ENCODE assay signal across 15 cellular contexts in the genomic region with DNA sequence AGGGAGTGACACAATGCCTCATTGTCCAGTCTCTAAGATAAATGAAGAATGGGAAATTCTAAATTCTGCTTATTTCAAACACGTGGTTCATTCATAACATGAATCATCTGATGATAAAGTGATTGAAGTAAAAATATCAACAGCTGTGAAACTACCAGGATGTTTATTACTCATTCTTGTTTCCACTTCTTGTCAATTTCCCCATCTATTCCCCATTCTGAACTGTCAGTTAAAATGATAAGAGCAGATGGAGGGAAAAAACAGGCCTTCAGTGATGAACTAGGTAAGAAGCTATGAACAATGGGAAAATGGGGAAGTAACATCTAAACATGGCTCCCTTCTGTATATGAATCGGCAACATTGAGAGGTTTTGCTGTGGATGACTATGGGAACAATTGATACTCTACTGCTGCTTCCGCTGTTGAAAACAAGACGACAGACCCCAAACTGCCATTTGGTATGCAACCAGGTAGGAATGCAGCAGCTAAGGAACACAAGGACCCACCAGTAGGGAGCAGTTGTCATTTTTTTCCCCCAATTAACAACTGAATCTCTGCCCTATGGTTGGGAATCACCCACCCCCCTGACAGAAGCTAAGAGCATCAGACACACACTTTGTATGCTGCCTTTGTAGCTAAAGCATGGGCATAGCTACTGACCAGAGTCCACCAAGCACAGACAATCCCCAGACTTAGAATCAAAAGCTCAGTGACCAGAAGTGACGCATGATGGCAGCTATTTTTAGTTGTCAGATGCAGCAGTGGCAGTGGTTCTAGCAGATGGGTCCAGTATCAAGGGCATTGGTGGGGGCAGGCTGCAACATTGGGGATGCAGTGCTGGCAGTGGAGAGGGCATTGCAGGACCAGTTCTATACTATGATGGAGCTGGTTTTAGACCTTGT. TPM values are rescaled to one million over a fixed set of nuclear protein-coding genes. Genes with fewer than 3 reads are reported as not detected.
A peak's percentile ranks its signal among the peaks of the same experiment; 100 is the strongest.
DNase-seq lines count a peak whose midpoint lies in the region; ATAC-seq and TF ChIP-seq lines count a peak whose summit lies in the region.
"Had no signal": no experiment of that assay in that cellular context is flagged by ENCODE, and none has a peak within 500 bp of the region (broad histone marks: within the 10 kb centered on the region; RNA-seq: fewer than 3 reads in every experiment).

No MANE protein-coding gene starts in this region.

- peak; percentile 27 for DNase-seq in GM23338 (ENCODE audit: low spot score)
- DNase-seq in epithelial cell of esophagus (ENCODE audit: low read depth), result peak; percentile 16
- peak; percentile 31 for DNase-seq in mesendoderm
- no peak for DNase-seq in AG08395 (ENCODE audit: low spot score)
- no peak for DNase-seq in T-helper 17 cell
- no peak for DNase-seq in activated gamma-delta T cell treated with Interleukin-2 at 50 U/mL for 16 hours
- no peak for DNase-seq in GM13976 (ENCODE audit: low spot score)
- DNase-seq: activated CD8-positive, alpha-beta T cell treated with anti-CD3 and anti-CD28 coated beads, Interleukin-2, amount 10 ng/mL, durations not matched to agents 7 days and 5 days; activated effector memory CD4-positive, alpha-beta T cell treated with anti-CD3 and anti-CD28 coated beads, Interleukin-2, amount 50 U/mL, for 16 hours; DMS153; SJCRH30; stimulated activated naive CD4-positive, alpha-beta T cell had no signal

- H3K27ac Mint-ChIP-seq in GM23338 (no peak overlapping the region), T-helper 17 cell (no peak overlapping the region)
- H3K27ac Mint-ChIP-seq: activated CD8-positive, alpha-beta T cell treated with anti-CD3 and anti-CD28 coated beads, Interleukin-2, amount 10 ng/mL, durations not matched to agents 7 days and 5 days had no signal

- H2AFZ ChIP-seq in GM23338, result peak overlapping the region; percentile 19; the same call in 1 of the 2 replicates
- H2AFZ ChIP-seq in OCI-LY3 (ENCODE audit: low read depth, low read length), result peak overlapping the region; percentile 91

- TF ChIP-seq CTCF in GM23338 (conservative IDR thresholded peaks at IDR 0.05; ENCODE audit: low read depth in 2 of 2), result no peak
- no peak for TF ChIP-seq CTCF in OCI-LY3 (IDR thresholded peaks at IDR 0.05; ENCODE audit: low read depth, low read length)
- TF ChIP-seq CTCF in epithelial cell of esophagus (IDR thresholded peaks at IDR 0.05; ENCODE audit: insufficient read depth, low read depth, low read length, missing control alignments), result no peak
- no peak for TF ChIP-seq CTCF in GM13976 (IDR thresholded peaks at IDR 0.05; ENCODE audit: borderline replicate concordance, control extremely low read depth, extremely low read depth, insufficient read depth, missing control alignments)

- H3K4me2 ChIP-seq in GM23338 (peak overlapping the region; percentile 49; the same call in 1 of the 2 replicates), OCI-LY3 (ENCODE audit: low read length) (no peak overlapping the region), mesendoderm (ENCODE audit: low read length) (no peak overlapping the region)

- H3K18ac ChIP-seq in mesendoderm (ENCODE audit: low read length), result no peak overlapping the region

- no peak overlapping the region for H3K56ac ChIP-seq in mesendoderm (ENCODE audit: low read length)

- no peaks in the 10 kb centered on the region for H3K9me2 ChIP-seq in GM23338 (ENCODE audit: insufficient read depth)

- H3K4me3 Mint-ChIP-seq in GM23338 (no peak overlapping the region), T-helper 17 cell (no peak overlapping the region)
- H3K4me3 Mint-ChIP-seq: activated CD8-positive, alpha-beta T cell treated with anti-CD3 and anti-CD28 coated beads, Interleukin-2, amount 10 ng/mL, durations not matched to agents 7 days and 5 days had no signal

- H3K36me3 ChIP-seq in GM23338 (ENCODE audit: insufficient read depth) (no peaks in the 10 kb centered on the region), OCI-LY3 (replicated peaks; ENCODE audit: low read depth, low read length) (no peaks in the 10 kb centered on the region), mesendoderm (ENCODE audit: control insufficient read depth, insufficient read depth, low read length) (no peaks in the 10 kb centered on the region)
- H3K36me3 ChIP-seq: SJCRH30 had no signal

- no peak overlapping the region for H3K4ac ChIP-seq in mesendoderm (ENCODE audit: low read depth, low read length)

- no peak overlapping the region for H2BK5ac ChIP-seq in mesendoderm (ENCODE audit: low read length)

- no peak overlapping the region for H4K8ac ChIP-seq in mesendoderm (ENCODE audit: low read depth, low read length)

- H4K20me1 ChIP-seq in GM23338 (replicated peaks; ENCODE audit: insufficient read depth), result no peaks in the 10 kb centered on the region
- H4K20me1 ChIP-seq in OCI-LY3 (ENCODE audit: insufficient read depth, low read length), result no peaks in the 10 kb centered on the region

- H3K27me3 ChIP-seq in GM23338 (ENCODE audit: insufficient read depth) (no peaks in the 10 kb centered on the region), OCI-LY3 (ENCODE audit: low read depth, low read length) (no peaks in the 10 kb centered on the region), mesendoderm (ENCODE audit: insufficient read depth, low read length, poor library complexity) (no peaks in the 10 kb centered on the region)
- H3K27me3 ChIP-seq: SJCRH30 had no signal

- H3K4me1 Mint-ChIP-seq in GM23338, result peaks cover 54% of the 10 kb centered on the region
- H3K4me1 Mint-ChIP-seq in T-helper 17 cell, result peaks cover 11% of the 10 kb centered on the region

- H3K36me3 Mint-ChIP-seq in GM23338 (ENCODE audit: low read depth), result no peaks in the 10 kb centered on the region; the same call in 2 of the 3 replicates
- no peaks in the 10 kb centered on the region for H3K36me3 Mint-ChIP-seq in T-helper 17 cell (ENCODE audit: low read depth)

- no peaks in the 10 kb centered on the region; the same call in 1 of the 2 replicates for H3F3A ChIP-seq in GM23338 (replicated peaks; ENCODE audit: low read depth)

- H3K9ac ChIP-seq in OCI-LY3 (ENCODE audit: low read length) (no peak overlapping the region), mesendoderm (ENCODE audit: low read length) (no peak overlapping the region)

- no peak overlapping the region for H3K23ac ChIP-seq in mesendoderm (ENCODE audit: low read length)

- no peaks in the 10 kb centered on the region for H3K79me1 ChIP-seq in mesendoderm (ENCODE audit: low read length)

- WGBS in mesendoderm (ENCODE audit: extremely low coverage, insufficient coverage, low lambda C conversion rate), result no CpG with 5 or more reads among the region's 5 CpGs

- no peak overlapping the region for H4K5ac ChIP-seq in mesendoderm (ENCODE audit: low read length)

- H2BK120ac ChIP-seq in mesendoderm (ENCODE audit: low read depth, low read length), result no peak overlapping the region

- H2BK15ac ChIP-seq in mesendoderm (replicated peaks; ENCODE audit: low read depth), result no peak overlapping the region

- no peak overlapping the region for H3K4me3 ChIP-seq in GM23338
- no peak overlapping the region for H3K4me3 ChIP-seq in OCI-LY3 (ENCODE audit: low read length)
- H3K4me3 ChIP-seq in epithelial cell of esophagus (ENCODE audit: low read length), result no peak overlapping the region
- H3K4me3 ChIP-seq in mesendoderm (ENCODE audit: low read length), result no peak overlapping the region
- H3K4me3 ChIP-seq: SJCRH30, skin epidermis had no signal

- ATAC-seq in GM23338, result no peak
- ATAC-seq in T-helper 17 cell, result no peak
- ATAC-seq: activated CD8-positive, alpha-beta T cell treated with anti-CD3 and anti-CD28 coated beads, Interleukin-2, amount 10 ng/mL, durations not matched to agents 7 days and 5 days had no signal

- no peak overlapping the region for H2AK5ac ChIP-seq in mesendoderm (ENCODE audit: low read length)

- H3K27ac ChIP-seq in GM23338 (ENCODE audit: low read depth) (peak overlapping the region; percentile 26; the same call in 1 of the 2 replicates), OCI-LY3 (ENCODE audit: low read length) (no peak overlapping the region), mesendoderm (ENCODE audit: low read depth, low read length) (no peak overlapping the region)
- H3K27ac ChIP-seq: SJCRH30, skin epidermis had no signal

- peaks cover 6% of the 10 kb centered on the region for H3K27me3 Mint-ChIP-seq in GM23338 (ENCODE audit: insufficient read depth, low read depth, poor library complexity)
- H3K27me3 Mint-ChIP-seq in T-helper 17 cell, result peaks cover 40% of the 10 kb centered on the region

- in situ Hi-C loops in GM13976 (cut with MboI; ENCODE audit: low sequenced_read_pairs, unreplicated experiment), result no loop called here

- H3K79me2 ChIP-seq in GM23338 (replicated peaks; ENCODE audit: insufficient read depth) (no peaks in the 10 kb centered on the region), OCI-LY3 (ENCODE audit: low read length) (no peaks in the 10 kb centered on the region), mesendoderm (ENCODE audit: control insufficient read depth, insufficient read depth, low read length) (no peaks in the 10 kb centered on the region)

- peaks cover 5% of the 10 kb centered on the region for H3K9me3 Mint-ChIP-seq in GM23338

- H3K4me1 ChIP-seq in GM23338 (ENCODE audit: insufficient read depth), result peaks cover 33% of the 10 kb centered on the region
- peaks cover 27% of the 10 kb centered on the region for H3K4me1 ChIP-seq in OCI-LY3 (ENCODE audit: low read length)
- H3K4me1 ChIP-seq in mesendoderm (ENCODE audit: control insufficient read depth, low read depth, low read length), result peaks cover 3% of the 10 kb centered on the region

- H3K9me3 ChIP-seq in OCI-LY3 (ENCODE audit: insufficient read depth, low read length) (no peaks in the 10 kb centered on the region), T-helper 17 cell (ENCODE audit: control insufficient read depth, low read length, poor library complexity, severe bottlenecking) (no peaks in the 10 kb centered on the region)
- H3K9me3 ChIP-seq: SJCRH30 had no signal

TF ChIP-seq in GM23338, 12 proteins besides CTCF, POLR2A, EP300 and RAD21:
- no peak for TF ChIP-seq EZH2 (IDR thresholded peaks at IDR 0.05; ENCODE audit: low read depth, unreplicated experiment)
- TF ChIP-seq POLR2AphosphoS5 (IDR thresholded peaks at IDR 0.05; ENCODE audit: low read depth), result no peak
- TF ChIP-seq JUNB (IDR thresholded peaks at IDR 0.05; ENCODE audit: unreplicated experiment), result no peak
TF ChIP-seq in GM23338: peak in this region for 0.

RNA-seq across cellular contexts. Expression of gene ZNF366, which starts 52.9 kb away (rescaled TPM):
- total RNA-seq in GM23338 (2014; rRNA removed; shearing (Covaris generic)), result not detected in 2 replicates
- polyA plus RNA-seq in GM23338 (2016; fragmentation: Nextera tagmentation; extraction: Ambion mirVana), result not detected in 2 replicates
- not detected for polyA plus RNA-seq in mesendoderm (2013, experiment 1 of 2)
- polyA plus RNA-seq in mesendoderm (2013, experiment 2 of 2), result not detected
- total RNA-seq in T-helper 17 cell, result under 1 TPM in 1 of 2 donors, not detected in 1; 0.39 TPM
- total RNA-seq: activated CD8-positive, alpha-beta T cell treated with anti-CD3 and anti-CD28 coated beads, Interleukin-2, amount 10 ng/mL, durations not matched to agents 7 days and 5 days had no signal
- polyA plus RNA-seq: BJ had no signal

Comparison
In these comparisons a context has a peak if more than half of its experiments do, and no peak if none do; other contexts are left out.
1. DNase-seq: peak in GM23338 (single experiment), epithelial cell of esophagus (single experiment) and mesendoderm (single experiment); none in AG08395 (single experiment), T-helper 17 cell (0 of 3), activated gamma-delta T cell treated with Interleukin-2 at 50 U/mL for 16 hours (single experiment) and GM13976 (single experiment).